ENCODE assay signal across 25 cellular contexts in genomic region chr11:60939828-60940227, GRCh38. TPM values are rescaled to one million over a fixed set of nuclear protein-coding genes. Genes with fewer than 3 reads are reported as not detected.
DNase-seq lines count a peak whose midpoint lies in the region; ATAC-seq, FAIRE-seq and TF ChIP-seq lines count a peak whose summit lies in the region.
"Had no signal": no experiment of that assay in that cellular context is flagged by ENCODE, and none has a peak within 500 bp of the region (broad histone marks: within the 10 kb centered on the region; RNA-seq: fewer than 3 reads in every experiment).

No MANE protein-coding gene starts in this region.

- H3K27ac ChIP-seq in pancreas: no peak overlapping the region
- H3K27ac ChIP-seq: brain microvascular endothelial cell, SK-N-MC, testis had no signal

- intact Hi-C loops in pancreas (cut with DNase I): no loop called here

- no peak for FAIRE-seq in pancreas (lab: Jason Lieb, UNC)
- FAIRE-seq: GM19239, islet of Langerhans, small intestine had no signal

- WGBS in pancreas, 2 donors: 46 to 51% methylated on average over 2 of the region's 2 CpGs

- H3K9me3 ChIP-seq in pancreas: no peaks in the 10 kb centered on the region
- H3K9me3 ChIP-seq: Caco-2, testis had no signal

- H3K27me3 Mint-ChIP-seq in HFFc6 (ENCODE audit: insufficient read depth): peaks cover 13% of the 10 kb centered on the region

- H3K4me3 Mint-ChIP-seq in HFFc6: no peak overlapping the region
- H3K4me3 Mint-ChIP-seq: activated naive CD4-positive, alpha-beta T cell treated with anti-CD3 and anti-CD28 coated beads for 36 hours; nephron had no signal

- H3K4me1 Mint-ChIP-seq in HFFc6 (ENCODE audit: low read depth): no peaks in the 10 kb centered on the region

- H3K27me3 ChIP-seq in pancreas: no peaks in the 10 kb centered on the region
- H3K27me3 ChIP-seq: brain microvascular endothelial cell, testis had no signal

- ATAC-seq in pancreas: peak; percentile 40 to 59 (median 41)
- ATAC-seq: Panc1 had no signal

- H3K36me3 Mint-ChIP-seq in HFFc6 (ENCODE audit: low read depth): no peaks in the 10 kb centered on the region; the same call in 1 of the 2 replicates

- H3K4me1 ChIP-seq in pancreas: peaks cover 0 to 3% (median 3%) of the 10 kb centered on the region in 3 donors
- H3K4me1 ChIP-seq: Caco-2, testis had no signal

- peak; percentile 13 for DNase-seq in SW480 (ENCODE audit: low spot score)
- peak; percentile 75 for DNase-seq in choroid plexus epithelial cell (ENCODE audit: low read depth)
- DNase-seq in pancreas: no peak
- DNase-seq in HFFc6: no peak
- no peak for DNase-seq in stimulated activated CD4-positive, alpha-beta T cell treated with anti-CD3 and anti-CD28 coated beads, Interleukin-2, amount 100 ng/mL, for 24 hours
- DNase-seq: activated CD4-positive, alpha-beta T cell treated with anti-CD3 and anti-CD28 coated beads for 1 hour; activated CD8-positive, alpha-beta memory T cell treated with anti-CD3 and anti-CD28 coated beads, Interleukin-2, amount 50 U/mL, for 4 hours; activated naive CD4-positive, alpha-beta T cell treated with anti-CD3 and anti-CD28 coated beads for 36 hours; AML-193; brain microvascular endothelial cell; erythroblast; mesendoderm; NCI-H1417; NCI-H82; small intestine; T1000; testis had no signal

- H3K4me3 ChIP-seq in choroid plexus epithelial cell (ENCODE audit: low read depth, low read length): no peak overlapping the region
- H3K4me3 ChIP-seq in pancreas: no peak overlapping the region
- H3K4me3 ChIP-seq: SK-N-MC, testis had no signal

- H3K27ac Mint-ChIP-seq in HFFc6: no peak overlapping the region
- H3K27ac Mint-ChIP-seq: activated naive CD4-positive, alpha-beta T cell treated with anti-CD3 and anti-CD28 coated beads for 36 hours; nephron; progenitor cell of endocrine pancreas had no signal

- H3K9me3 Mint-ChIP-seq in HFFc6: no peaks in the 10 kb centered on the region
- H3K9me3 Mint-ChIP-seq: activated naive CD4-positive, alpha-beta T cell treated with anti-CD3 and anti-CD28 coated beads for 36 hours; nephron had no signal

- no peaks in the 10 kb centered on the region for H3K36me3 ChIP-seq in pancreas
- H3K36me3 ChIP-seq: brain microvascular endothelial cell had no signal

- no peak for TF ChIP-seq CTCF in choroid plexus epithelial cell (conservative IDR thresholded peaks at IDR 0.05; ENCODE audit: low read depth, low read length)
- TF ChIP-seq CTCF in pancreas (IDR thresholded peaks at IDR 0.05): no peak
- TF ChIP-seq CTCF in HFFc6 (IDR thresholded peaks at IDR 0.05): no peak

RNA-seq across cellular contexts. Expression of gene SLC15A3, which starts 12.1 kb away (rescaled TPM):
- total RNA-seq in pancreas: 10 to 100 TPM in 2 of 6 donors, 1 to 10 TPM in 4; 2.0 to 25.3 (median 4.5) TPM
- 1 to 10 TPM; 5.8 to 7.7 TPM for polyA plus RNA-seq in pancreas
- total RNA-seq in HFFc6 (2021; fragmentation: NEBNext Ultra II Directional; extraction: Animal tissue kit (Norgen Biotek cat#: 25700)): 1 to 10 TPM; 2.7 to 6.6 (median 3.4) TPM

RNA-seq across cellular contexts. Expression of gene TMEM132A, which starts 15.6 kb away (rescaled TPM):
- 10 to 100 TPM in 2 of 6 donors, 1 to 10 TPM in 4; 3.1 to 36.7 (median 3.6) TPM for total RNA-seq in pancreas
- 10 to 100 TPM in 1 of 2 donors, 1 to 10 TPM in 1; 5.9 to 12.1 TPM for polyA plus RNA-seq in pancreas
- total RNA-seq in HFFc6 (2021; fragmentation: NEBNext Ultra II Directional; extraction: Animal tissue kit (Norgen Biotek cat#: 25700)): 10 to 100 TPM; 23.8 to 32.2 (median 26.9) TPM

RNA-seq across cellular contexts. Expression of gene TMEM109, which starts 25.9 kb away (rescaled TPM):
- total RNA-seq in pancreas: 10 to 100 TPM; 35.1 to 51.9 (median 40.0) TPM
- polyA plus RNA-seq in pancreas: 10 to 100 TPM; 28.2 to 53.0 TPM
- total RNA-seq in HFFc6 (2021; fragmentation: NEBNext Ultra II Directional; extraction: Animal tissue kit (Norgen Biotek cat#: 25700)): 100 to 1,000 TPM in 1 of 6 experiments, 10 to 100 TPM in 5; 74.6 to 101 (median 92.5) TPM

RNA-seq across cellular contexts. Expression of gene CD6, which starts 31.7 kb away (rescaled TPM):
- total RNA-seq in pancreas: 1 to 10 TPM in 4 of 6 donors, under 1 TPM in 2; 0.23 to 2.3 (median 1.2) TPM
- under 1 TPM; 0.65 to 0.96 TPM for polyA plus RNA-seq in pancreas
- not detected for total RNA-seq in HFFc6 (2021; fragmentation: NEBNext Ultra II Directional; extraction: Animal tissue kit (Norgen Biotek cat#: 25700))
- total RNA-seq: H7 had no signal

RNA-seq across cellular contexts. Expression of gene PRPF19, which starts 33.4 kb away (rescaled TPM):
- total RNA-seq in pancreas: 10 to 100 TPM; 33.9 to 50.1 (median 45.5) TPM
- 10 to 100 TPM; 44.2 to 50.1 TPM for polyA plus RNA-seq in pancreas
- total RNA-seq in HFFc6 (2021; fragmentation: NEBNext Ultra II Directional; extraction: Animal tissue kit (Norgen Biotek cat#: 25700)): 10 to 100 TPM; 72.5 to 95.1 (median 89.4) TPM

Comparison
In these comparisons a context has a peak if more than half of its experiments do, and no peak if none do; other contexts are left out.
1. DNase-seq: peak in SW480 (single experiment) and choroid plexus epithelial cell (single experiment); none in pancreas (0 of 6), HFFc6 (single experiment) and stimulated activated CD4-positive, alpha-beta T cell treated with anti-CD3 and anti-CD28 coated beads, Interleukin-2, amount 100 ng/mL, for 24 hours (0 of 2).